ENCODE assay signal across 17 cellular contexts in genomic region chr16:87186876-87187533, GRCh38.
DNase-seq lines count a peak whose midpoint lies in the region; ATAC-seq, FAIRE-seq and TF ChIP-seq lines count a peak whose summit lies in the region.
"Had no signal": no experiment of that assay in that cellular context is flagged by ENCODE, and none has a peak within 500 bp of the region (broad histone marks: within the 10 kb centered on the region; RNA-seq: fewer than 3 reads in every experiment).

No MANE protein-coding gene starts in this region.

- H3K9me3 Mint-ChIP-seq in stimulated activated naive CD8-positive, alpha-beta T cell treated with anti-CD3 and anti-CD28 coated beads, Interleukin-15, Interleukin-2, amounts not matched to agents 100 ng/mL and 50 ng/mL, for 24 hours = peaks cover 21% of the 10 kb centered on the region

- H3K9me3 ChIP-seq in neuronal stem cell (replicated peaks in 1 of 2; ENCODE audit: control insufficient read depth in 2 of 2, insufficient read depth in 1 of 2, low read depth in 1 of 2, low read length in 2 of 2) = peaks cover 0 to 17% of the 10 kb centered on the region in 2 donors
- H3K9me3 ChIP-seq: MG63 had no signal

- TF ChIP-seq CTCF in bronchial epithelial cell (IDR thresholded peaks at IDR 0.05; ENCODE audit: insufficient read depth, low read length, severe bottlenecking) = no peak

- peak overlapping the region; percentile 62 for H3K23ac ChIP-seq in neuronal stem cell (ENCODE audit: low read depth, low read length, poor library complexity)

- H2AK5ac ChIP-seq in neuronal stem cell (ENCODE audit: low read depth, low read length) = no peak overlapping the region

- no peaks in the 10 kb centered on the region for H3K27me3 ChIP-seq in bronchial epithelial cell (ENCODE audit: control insufficient read depth, insufficient read depth, low read length)
- peaks cover 0 to 2% (median 0%) of the 10 kb centered on the region in 3 experiments for H3K27me3 ChIP-seq in neuronal stem cell (ENCODE audit: control insufficient read depth in 3 of 3, insufficient read depth in 3 of 3, low read depth in 1 of 3, low read length in 3 of 3)
- H3K27me3 ChIP-seq: MG63 had no signal

- H4K8ac ChIP-seq in neuronal stem cell (ENCODE audit: low read depth, low read length) = no peak overlapping the region

- H3K9ac ChIP-seq in neuronal stem cell (ENCODE audit: low read depth, low read length, poor library complexity) = no peak overlapping the region
- H3K9ac ChIP-seq: GM23248 had no signal

- H2BK12ac ChIP-seq in neuronal stem cell (ENCODE audit: low read length) = no peak overlapping the region

- peak overlapping the region; percentile 57 for H2AFZ ChIP-seq in neuronal stem cell (ENCODE audit: low read length)
- H2AFZ ChIP-seq: GM23248 had no signal

- no peak overlapping the region for H2BK5ac ChIP-seq in neuronal stem cell (ENCODE audit: low read length)

- H3K27ac Mint-ChIP-seq in stimulated activated naive CD8-positive, alpha-beta T cell treated with anti-CD3 and anti-CD28 coated beads, Interleukin-15, Interleukin-2, amounts not matched to agents 100 ng/mL and 50 ng/mL, for 24 hours = peak overlapping the region; percentile 75

- H3K4me3 ChIP-seq in bronchial epithelial cell (ENCODE audit: low read depth, low read length) (no peak overlapping the region), neuronal stem cell (ENCODE audit: low read length in 2 of 2) (peak overlapping the region in 1 of 2 donors; percentile 73)
- H3K4me3 ChIP-seq: GM12878, GM23248, MG63 had no signal

- peak overlapping the region; percentile 12 for H3K14ac ChIP-seq in neuronal stem cell (ENCODE audit: low read length)

- H3K4ac ChIP-seq in neuronal stem cell (ENCODE audit: low read length) = no peak overlapping the region

- no peak overlapping the region for H2BK15ac ChIP-seq in neuronal stem cell (ENCODE audit: low read length)

- no peak overlapping the region for H3K4me2 ChIP-seq in neuronal stem cell (ENCODE audit: insufficient read depth, low read length, poor library complexity, severe bottlenecking)

- FAIRE-seq in bronchial epithelial cell (lab: Jason Lieb, UNC) = peak; percentile 99
- FAIRE-seq in GM19239 (lab: Jason Lieb, UNC) = no peak
- FAIRE-seq: GM12878, GM18507 had no signal

- peaks cover 4% of the 10 kb centered on the region for H3K36me3 Mint-ChIP-seq in stimulated activated naive CD8-positive, alpha-beta T cell treated with anti-CD3 and anti-CD28 coated beads, Interleukin-15, Interleukin-2, amounts not matched to agents 100 ng/mL and 50 ng/mL, for 24 hours (ENCODE audit: low read depth)

- peak overlapping the region; percentile 4 for H3K4me3 Mint-ChIP-seq in stimulated activated naive CD8-positive, alpha-beta T cell treated with anti-CD3 and anti-CD28 coated beads, Interleukin-15, Interleukin-2, amounts not matched to agents 100 ng/mL and 50 ng/mL, for 24 hours

- WGBS in neuronal stem cell (ENCODE audit: extremely low coverage in 2 of 2, insufficient read length in 2 of 2, insufficient replicate concordance in 1 of 2), 2 donors = no CpG with 5 or more reads among the region's 11 CpGs

- no peak for DNase-seq in stimulated activated naive CD8-positive, alpha-beta T cell treated with anti-CD3 and anti-CD28 coated beads, Interleukin-15, Interleukin-2, amounts not matched to agents 100 U/mL and 50 U/mL, for 24 hours
- no peak for DNase-seq in bronchial epithelial cell (ENCODE audit: low read depth)
- no peak for DNase-seq in neuronal stem cell (ENCODE audit: low spot score)
- DNase-seq in stimulated activated CD4-positive, alpha-beta T cell treated with anti-CD3 and anti-CD28 coated beads, Interleukin-2, amount 100 ng/mL, for 24 hours = no peak
- DNase-seq in dermis blood vessel endothelial cell = no peak
- no peak for DNase-seq in GM19239 (ENCODE audit: insufficient read length, low spot score)
- DNase-seq: GDM1, GM23248, Karpas-422, MG63, NCI-H1092, NCI-H524 treated with DMSO at 0.1 percent for 48 hours, SHP77 had no signal

- peak overlapping the region; percentile 80 for H4K91ac ChIP-seq in neuronal stem cell (ENCODE audit: low read depth, low read length, poor library complexity)

- no peak overlapping the region for H2BK120ac ChIP-seq in neuronal stem cell (ENCODE audit: low read depth, low read length)

- no peaks in the 10 kb centered on the region for H3K4me1 Mint-ChIP-seq in stimulated activated naive CD8-positive, alpha-beta T cell treated with anti-CD3 and anti-CD28 coated beads, Interleukin-15, Interleukin-2, amounts not matched to agents 100 ng/mL and 50 ng/mL, for 24 hours (ENCODE audit: low read depth)

- H3K4me1 ChIP-seq in neuronal stem cell (ENCODE audit: control insufficient read depth in 2 of 2, insufficient read depth in 1 of 2, low read depth in 1 of 2, low read length in 2 of 2) = peaks cover 9 to 13% of the 10 kb centered on the region in 2 donors

- ATAC-seq in stimulated activated naive CD8-positive, alpha-beta T cell treated with anti-CD3 and anti-CD28 coated beads, Interleukin-15, Interleukin-2, amounts not matched to agents 100 U/mL and 50 U/mL, for 24 hours = no peak
- ATAC-seq: GM12878 had no signal

- H3K27ac ChIP-seq in neuronal stem cell (replicated peaks; ENCODE audit: low read length) = peak overlapping the region; percentile 26
- H3K27ac ChIP-seq: C4-2B, GM23248 had no signal

- H3K79me1 ChIP-seq in neuronal stem cell (ENCODE audit: low read depth, low read length) = peaks cover 6% of the 10 kb centered on the region

- H3K18ac ChIP-seq in neuronal stem cell (ENCODE audit: low read length) = no peak overlapping the region

- H3K27me3 Mint-ChIP-seq in stimulated activated naive CD8-positive, alpha-beta T cell treated with anti-CD3 and anti-CD28 coated beads, Interleukin-15, Interleukin-2, amounts not matched to agents 100 ng/mL and 50 ng/mL, for 24 hours = no peaks in the 10 kb centered on the region

- no peaks in the 10 kb centered on the region for H3K36me3 ChIP-seq in bronchial epithelial cell (ENCODE audit: control insufficient read depth, insufficient read depth, low read length)
- H3K36me3 ChIP-seq in neuronal stem cell (replicated peaks in 1 of 2; ENCODE audit: control insufficient read depth in 2 of 2, insufficient read depth in 2 of 2, low read length in 2 of 2) = peaks cover 0 to 4% of the 10 kb centered on the region in 2 donors
- H3K36me3 ChIP-seq: MG63 had no signal
